ENCODE assay signal across 17 cellular contexts in genomic region chr7:136134503-136134902, GRCh38.
DNase-seq lines count a peak whose midpoint lies in the region; ATAC-seq and TF ChIP-seq lines count a peak whose summit lies in the region.
"Had no signal": no experiment of that assay in that cellular context is flagged by ENCODE, and none has a peak within 500 bp of the region (broad histone marks: within the 10 kb centered on the region; RNA-seq: fewer than 3 reads in every experiment).

No MANE protein-coding gene starts in this region.

- POLR2A ChIA-PET in RWPE1 (lab: Yijun Ruan, JAX; ENCODE audit: low non-redundant PET) = no interaction called here

- no peaks in the 10 kb centered on the region for H3K23me2 ChIP-seq in H9 (ENCODE audit: insufficient read length, low read depth, low read length, poor library complexity, severe bottlenecking)

- H3K4me1 Mint-ChIP-seq in H9 = peaks cover 7 to 12% of the 10 kb centered on the region in 2 experiments

- no peaks in the 10 kb centered on the region for H3K9me3 Mint-ChIP-seq in H9

- H2BK20ac ChIP-seq in H9 (ENCODE audit: low read depth, low read length, poor library complexity, severe bottlenecking) = no peak overlapping the region

- no peak overlapping the region for H2AK5ac ChIP-seq in H9 (ENCODE audit: insufficient read length, low read length)

- no peak overlapping the region for H3K9ac ChIP-seq in H9 (ENCODE audit: extremely low read depth, insufficient read length, low read length)
- H3K9ac ChIP-seq in fibroblast of lung (ENCODE audit: insufficient read depth, low read length) = no peak overlapping the region

- no peak overlapping the region for H4K8ac ChIP-seq in H9 (replicated peaks; ENCODE audit: insufficient read length, low read depth, low read length)

- H2BK12ac ChIP-seq in H9 (ENCODE audit: insufficient read length, low read depth, low read length) = no peak overlapping the region

- H3K79me2 ChIP-seq in H9 (ENCODE audit: insufficient read depth, low read length) (no peaks in the 10 kb centered on the region), fibroblast of lung (ENCODE audit: control insufficient read depth, insufficient read depth, low read length) (no peaks in the 10 kb centered on the region)

- TF ChIP-seq CTCF in H9 (conservative IDR thresholded peaks at IDR 0.05) (no peak), RWPE1 (conservative IDR thresholded peaks at IDR 0.05; ENCODE audit: low read depth) (no peak), fibroblast of lung (conservative IDR thresholded peaks at IDR 0.05 in 1 of 2, IDR thresholded peaks at IDR 0.05 in 1 of 2; ENCODE audit: low read depth in 1 of 2, low read length in 2 of 2) (no peak), omental fat pad (IDR thresholded peaks at IDR 0.05) (no peak)

- DNase-seq in H9 (peak; percentile 34), RWPE1 (ENCODE audit: low spot score) (peak; percentile 33), fibroblast of lung (ENCODE audit: low read depth in 2 of 2) (peak; percentile 19 to 53), omental fat pad (ENCODE audit: low spot score) (no peak), NCI-H526 (lab: John Stamatoyannopoulos, UW) (no peak)
- DNase-seq in stimulated activated CD4-positive, alpha-beta T cell treated with anti-CD3 and anti-CD28 coated beads, Interleukin-15, amount 100 ng/mL, for 24 hours = no peak
- DNase-seq: activated CD8-positive, alpha-beta memory T cell treated with anti-CD3 and anti-CD28 coated beads, Interleukin-2, amount 10 ng/mL, durations not matched to agents 7 days and 5 days; activated naive CD4-positive, alpha-beta T cell treated with anti-CD3 and anti-CD28 coated beads, Interleukin-2, amount 50 U/mL, for 16 hours; cortex of kidney; MM.1S; naive thymus-derived CD8-positive, alpha-beta T cell; NCI-H446 treated with DMSO at 0.1 percent for 48 hours; spleen; thyroid gland had no signal

- CTCF ChIA-PET in RWPE1 (lab: Yijun Ruan, JAX) = no interaction called here

- H3K4me1 ChIP-seq in H9 (ENCODE audit: insufficient read depth, low read length) (peaks cover 2% of the 10 kb centered on the region; the same call in 1 of the 2 replicates), fibroblast of lung (ENCODE audit: control insufficient read depth, extremely low read depth, insufficient read depth, low read length) (peaks cover 3% of the 10 kb centered on the region)
- H3K4me1 ChIP-seq: spleen had no signal

- no peak overlapping the region for H4K5ac ChIP-seq in H9 (ENCODE audit: insufficient read length, low read depth, low read length)

- no CpG with 5 or more reads among the region's 3 CpGs for WGBS in H9 (ENCODE audit: extremely low coverage, insufficient read length, low lambda C conversion rate)

- H3K4ac ChIP-seq in H9 (ENCODE audit: low read depth, low read length) = no peak overlapping the region

- no peak overlapping the region for H3K14ac ChIP-seq in H9 (ENCODE audit: insufficient read depth, low read length)

- H2BK120ac ChIP-seq in H9 (ENCODE audit: low read depth, low read length, poor library complexity, severe bottlenecking) = no peak overlapping the region

- no peak overlapping the region for H3K4me3 ChIP-seq in fibroblast of lung (replicated peaks in 1 of 4; ENCODE audit: control extremely low read depth in 1 of 4, insufficient read depth in 1 of 4, low read depth in 3 of 4, low read length in 4 of 4)
- H3K4me3 ChIP-seq: spleen, thyroid gland had no signal

- H3K27me3 ChIP-seq in H9 (ENCODE audit: insufficient read depth, low read length) = no peaks in the 10 kb centered on the region
- H3K27me3 ChIP-seq in fibroblast of lung (ENCODE audit: control insufficient read depth, insufficient read depth, low read length) = no peaks in the 10 kb centered on the region
- H3K27me3 ChIP-seq: spleen, thyroid gland had no signal

- H3K4me3 Mint-ChIP-seq in H9 = no peak overlapping the region
- H3K4me3 Mint-ChIP-seq: activated CD8-positive, alpha-beta memory T cell treated with anti-CD3 and anti-CD28 coated beads, Interleukin-2, amount 10 ng/mL, durations not matched to agents 7 days and 5 days; naive thymus-derived CD8-positive, alpha-beta T cell had no signal

- H3K4me2 ChIP-seq in H9 (ENCODE audit: insufficient read depth, insufficient read length, low read length) (no peak overlapping the region), fibroblast of lung (ENCODE audit: extremely low read depth, insufficient read depth, low read length) (no peak overlapping the region)

- H4K20me1 ChIP-seq in H9 (ENCODE audit: control insufficient read depth, insufficient read depth, insufficient read length) (no peaks in the 10 kb centered on the region), fibroblast of lung (ENCODE audit: control insufficient read depth, extremely low read depth, insufficient read depth, low read length) (no peaks in the 10 kb centered on the region)

- no peaks in the 10 kb centered on the region for H3K27me3 Mint-ChIP-seq in H9 (ENCODE audit: low read depth)
- H3K27me3 Mint-ChIP-seq: activated CD8-positive, alpha-beta memory T cell treated with anti-CD3 and anti-CD28 coated beads, Interleukin-2, amount 10 ng/mL, durations not matched to agents 7 days and 5 days had no signal

- H3K9me3 ChIP-seq in H9 (ENCODE audit: control insufficient read depth, low read depth, low read length) (no peaks in the 10 kb centered on the region), fibroblast of lung (ENCODE audit: control insufficient read depth, insufficient read depth, low read depth, low read length) (no peaks in the 10 kb centered on the region)
- H3K9me3 ChIP-seq: spleen, thyroid gland had no signal

- H3K27ac Mint-ChIP-seq in H9 = no peak overlapping the region
- H3K27ac Mint-ChIP-seq: activated CD8-positive, alpha-beta memory T cell treated with anti-CD3 and anti-CD28 coated beads, Interleukin-2, amount 10 ng/mL, durations not matched to agents 7 days and 5 days; naive thymus-derived CD8-positive, alpha-beta T cell had no signal

- H2BK5ac ChIP-seq in H9 (ENCODE audit: insufficient read length, low read length) = no peak overlapping the region

- H3K56ac ChIP-seq in H9 (ENCODE audit: insufficient read length, low read depth, low read length) = no peak overlapping the region

- no peak overlapping the region for H3T11ph ChIP-seq in H9 (ENCODE audit: low read length)

- no peak overlapping the region for H2AFZ ChIP-seq in H9 (ENCODE audit: low read length)
- no peak overlapping the region for H2AFZ ChIP-seq in fibroblast of lung (ENCODE audit: low read length)

- no peak overlapping the region for H3K18ac ChIP-seq in H9 (ENCODE audit: insufficient read length, low read depth, low read length)

- ATAC-seq in omental fat pad (ENCODE audit: low FRiP score) (peak; percentile 59), GM19395 (IDR thresholded peaks at IDR 0.05; ENCODE audit: unreplicated experiment) (no peak), esophagus mucosa (no peak)
- ATAC-seq: activated CD8-positive, alpha-beta memory T cell treated with anti-CD3 and anti-CD28 coated beads, Interleukin-2, amount 10 ng/mL, durations not matched to agents 7 days and 5 days; naive thymus-derived CD8-positive, alpha-beta T cell; Right ventricle myocardium inferior had no signal

- H3K27ac ChIP-seq in H9 (ENCODE audit: insufficient read length, low read depth, low read length) = no peak overlapping the region
- no peak overlapping the region for H3K27ac ChIP-seq in RWPE1
- H3K27ac ChIP-seq in fibroblast of lung (ENCODE audit: insufficient read depth, low read length) = no peak overlapping the region
- H3K27ac ChIP-seq: spleen, thyroid gland had no signal

- H2BK15ac ChIP-seq in H9 (ENCODE audit: low read depth, low read length) = no peak overlapping the region

- no peaks in the 10 kb centered on the region for H3K36me3 Mint-ChIP-seq in H9 (ENCODE audit: insufficient read depth in 1 of 3, low read depth in 3 of 3)
- H3K36me3 Mint-ChIP-seq: activated CD8-positive, alpha-beta memory T cell treated with anti-CD3 and anti-CD28 coated beads, Interleukin-2, amount 10 ng/mL, durations not matched to agents 7 days and 5 days had no signal

- no peak overlapping the region for H4K91ac ChIP-seq in H9 (ENCODE audit: insufficient read length, low read depth, low read length)

- no peaks in the 10 kb centered on the region for H3K36me3 ChIP-seq in fibroblast of lung (ENCODE audit: control insufficient read depth, insufficient read depth, low read length)
- H3K36me3 ChIP-seq: spleen, thyroid gland had no signal

- no peaks in the 10 kb centered on the region for H3K79me1 ChIP-seq in H9 (ENCODE audit: insufficient read depth, low read depth, low read length, poor library complexity, severe bottlenecking)

- no peak overlapping the region for H3K23ac ChIP-seq in H9 (ENCODE audit: insufficient read length, low read depth, low read length)

Comparison
In these comparisons a context has a peak if more than half of its experiments do, and no peak if none do; other contexts are left out.
1. DNase-seq: peak in H9 (single experiment), RWPE1 (single experiment) and fibroblast of lung (2 of 2); none in omental fat pad (single experiment), stimulated activated CD4-positive, alpha-beta T cell treated with anti-CD3 and anti-CD28 coated beads, Interleukin-15, amount 100 ng/mL, for 24 hours (single experiment) and NCI-H526 (0 of 2).